Comparison of ENCODE assay signal across 30 cellular contexts in the genomic region with DNA sequence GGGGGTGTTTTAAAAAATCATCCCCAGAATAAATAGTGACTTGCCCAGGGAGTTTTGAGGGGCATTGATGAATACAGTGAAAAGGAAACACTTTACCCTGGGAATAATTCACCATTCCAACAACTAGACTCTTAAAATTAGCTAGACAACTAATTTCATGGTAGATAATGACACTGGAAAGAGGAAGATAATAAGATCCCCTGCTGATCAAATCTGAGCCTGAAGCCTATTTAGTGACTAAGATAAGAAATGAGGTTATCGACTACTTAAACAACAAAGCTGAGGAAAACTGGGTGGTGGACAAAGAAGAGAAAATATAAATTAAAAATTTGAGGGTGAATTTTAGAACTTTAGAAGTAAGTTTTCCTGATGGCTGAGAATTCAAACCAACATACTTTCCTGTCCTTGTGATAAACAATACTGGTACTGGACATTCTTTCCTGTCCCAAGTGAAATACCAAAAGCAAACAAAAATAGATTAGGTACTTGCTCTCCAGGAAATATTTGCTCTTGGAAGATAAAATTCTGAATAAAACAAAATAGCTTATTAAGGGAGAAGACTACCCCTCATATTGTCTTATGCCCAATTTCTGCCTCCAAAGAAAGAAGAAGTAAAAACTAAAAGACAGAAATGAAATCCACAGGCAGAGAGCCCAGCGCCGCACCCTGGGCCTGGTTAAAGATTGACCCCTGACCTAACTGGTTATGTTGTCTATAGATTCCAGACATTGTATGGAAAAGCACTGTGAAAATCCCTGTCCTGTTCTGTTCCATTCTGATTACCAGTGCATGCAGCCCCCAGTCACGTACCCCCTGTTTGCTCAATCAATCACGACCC.
DNase-seq lines count a peak whose midpoint lies in the region; ATAC-seq, FAIRE-seq and TF ChIP-seq lines count a peak whose summit lies in the region.
"Had no signal": no experiment of that assay in that cellular context is flagged by ENCODE, and none has a peak within 500 bp of the region (broad histone marks: within the 10 kb centered on the region; RNA-seq: fewer than 3 reads in every experiment).

No MANE protein-coding gene starts in this region.

- H3K27ac Mint-ChIP-seq in Caco-2 (ENCODE audit: unreplicated experiment), result peak overlapping the region; percentile 98
- peak overlapping the region; percentile 29 for H3K27ac Mint-ChIP-seq in astrocyte (ENCODE audit: unreplicated experiment)
- no peak overlapping the region for H3K27ac Mint-ChIP-seq in osteocyte (ENCODE audit: unreplicated experiment)
- H3K27ac Mint-ChIP-seq: activated CD4-positive, alpha-beta T cell treated with anti-CD3 and anti-CD28 coated beads, Interleukin-2, amount 10 ng/mL, durations not matched to agents 24 days and 14 days; activated naive CD8-positive, alpha-beta T cell; natural killer cell; stimulated activated naive B cell treated with anti-CD40 and anti-IgM and Interleukin-4, amounts not matched to agents 10 μg/mL and 1 μg/mL and 100 μg/mL, for 72 hours; WTC11 had no signal

- DNase-seq in Caco-2, result peak; percentile 54
- peak; percentile 81 for DNase-seq in NCI-H146 (lab: John Stamatoyannopoulos, UW)
- DNase-seq in astrocyte (ENCODE audit: low read depth), result no peak
- peak; percentile 48 to 82 (median 79) for DNase-seq in mucosa of descending colon
- no peak for DNase-seq in HK-2 (ENCODE audit: unreplicated experiment)
- DNase-seq in COR-L47 (lab: John Stamatoyannopoulos, UW), result no peak
- DNase-seq in NCI-H1694 (lab: John Stamatoyannopoulos, UW), result no peak
- DNase-seq in osteocyte (ENCODE audit: extremely low spot score, unreplicated experiment), result no peak
- DNase-seq: activated CD4-positive, alpha-beta T cell treated with anti-CD3 and anti-CD28 coated beads, Interleukin-2, amount 10 ng/mL, durations not matched to agents 24 days and 14 days; activated effector memory CD4-positive, alpha-beta T cell treated with Interleukin-2 at 50 U/mL for 16 hours; DMS79; GDM1; HCEC 1CT; IMR-90; islet precursor cell; midbrain; natural killer cell; NCI-H1694 treated with DMSO at 0.1 percent for 48 hours; ovary; retina; SJCRH30; stimulated activated naive B cell treated with anti-CD40 and anti-IgM and Interleukin-4, amounts not matched to agents 10 μg/mL and 1 μg/mL and 100 μg/mL, for 72 hours; SW 1271; upper lobe of right lung had no signal

- H3K36me3 Mint-ChIP-seq in Caco-2 (ENCODE audit: insufficient read depth, unreplicated experiment), result peaks cover 30% of the 10 kb centered on the region
- no peaks in the 10 kb centered on the region for H3K36me3 Mint-ChIP-seq in astrocyte (ENCODE audit: low read depth, unreplicated experiment)
- no peaks in the 10 kb centered on the region for H3K36me3 Mint-ChIP-seq in osteocyte (ENCODE audit: unreplicated experiment)
- H3K36me3 Mint-ChIP-seq: natural killer cell; stimulated activated naive B cell treated with anti-CD40 and anti-IgM and Interleukin-4, amounts not matched to agents 10 μg/mL and 1 μg/mL and 100 μg/mL, for 72 hours had no signal

- no peak overlapping the region for H3K9ac ChIP-seq in astrocyte (ENCODE audit: low read length)
- H3K9ac ChIP-seq: BLaER1 had no signal

- H3K27ac ChIP-seq in astrocyte (ENCODE audit: low read depth, low read length), result no peak overlapping the region
- H3K27ac ChIP-seq: BLaER1, ovary, SJCRH30, skin epidermis, suprapubic skin, upper lobe of right lung had no signal

- H3K27me3 Mint-ChIP-seq in Caco-2 (ENCODE audit: insufficient read depth, unreplicated experiment) (no peaks in the 10 kb centered on the region), astrocyte (ENCODE audit: low read depth, unreplicated experiment) (peaks cover 4% of the 10 kb centered on the region), osteocyte (ENCODE audit: unreplicated experiment) (peaks cover 9% of the 10 kb centered on the region)

- no peak overlapping the region for H2AFZ ChIP-seq in astrocyte (ENCODE audit: low read depth, low read length)

- CTCF ChIA-PET in Caco-2 (lab: Charles Lee), result interaction anchor here (1.1 to 1.9 kb wide), 2 partner anchors 100 to 146 kb away, joined by 3 to 8 read pairs; no protein-coding TSS in a partner anchor

- H3K4me1 ChIP-seq in Caco-2 (peaks cover 42% of the 10 kb centered on the region), astrocyte (ENCODE audit: insufficient read depth, low read length) (no peaks in the 10 kb centered on the region), mucosa of descending colon (ENCODE audit: low read depth) (peaks cover 22% of the 10 kb centered on the region)
- H3K4me1 ChIP-seq: BLaER1, SJCRH30 had no signal

- H3K27me3 ChIP-seq in Caco-2 (replicated peaks; ENCODE audit: control insufficient read depth, insufficient read depth, low read length) (no peaks in the 10 kb centered on the region), astrocyte (ENCODE audit: insufficient read depth, low read length) (no peaks in the 10 kb centered on the region)
- H3K27me3 ChIP-seq: BLaER1, ovary, SJCRH30, suprapubic skin, upper lobe of right lung had no signal

- no peak for ATAC-seq in mucosa of descending colon
- ATAC-seq: natural killer cell; stimulated activated naive B cell treated with anti-CD40 and anti-IgM and Interleukin-4, amounts not matched to agents 10 μg/mL and 1 μg/mL and 100 μg/mL, for 72 hours; upper lobe of right lung had no signal

- H3K36me3 ChIP-seq in Caco-2 (ENCODE audit: control insufficient read depth, insufficient read depth, low read length), result no peaks in the 10 kb centered on the region
- H3K36me3 ChIP-seq in astrocyte (ENCODE audit: insufficient read depth, low read length), result no peaks in the 10 kb centered on the region
- H3K36me3 ChIP-seq in mucosa of descending colon (ENCODE audit: low read depth), result no peaks in the 10 kb centered on the region
- H3K36me3 ChIP-seq: BLaER1, ovary, SJCRH30, suprapubic skin, upper lobe of right lung had no signal

- H3K79me2 ChIP-seq in astrocyte (ENCODE audit: insufficient read depth, low read length), result no peaks in the 10 kb centered on the region

- H4K20me1 ChIP-seq in astrocyte (ENCODE audit: insufficient read depth, low read length), result no peaks in the 10 kb centered on the region
- H4K20me1 ChIP-seq: BLaER1 had no signal

- no peaks in the 10 kb centered on the region for H3K9me3 Mint-ChIP-seq in Caco-2 (ENCODE audit: unreplicated experiment)
- peaks cover 8% of the 10 kb centered on the region for H3K9me3 Mint-ChIP-seq in astrocyte (ENCODE audit: unreplicated experiment)
- H3K9me3 Mint-ChIP-seq in osteocyte (ENCODE audit: unreplicated experiment), result peaks cover 8% of the 10 kb centered on the region
- H3K9me3 Mint-ChIP-seq: activated CD4-positive, alpha-beta T cell treated with anti-CD3 and anti-CD28 coated beads, Interleukin-2, amount 10 ng/mL, durations not matched to agents 24 days and 14 days; natural killer cell had no signal

- intact Hi-C loops in Caco-2 (cut with micrococcal nuclease; ENCODE audit: unreplicated experiment) (loop anchor here (1.0 kb wide), 1 partner anchor 64 kb away; a partner anchor contains a TSS), mucosa of descending colon (cut with DNase I, micrococcal nuclease) (loop anchor here (5.0 kb wide), 2 partner anchors 98 to 143 kb away; no protein-coding TSS in a partner anchor)

- H3K4me1 Mint-ChIP-seq in Caco-2 (ENCODE audit: low read depth, unreplicated experiment) (peaks cover 27% of the 10 kb centered on the region), astrocyte (ENCODE audit: low read depth, unreplicated experiment) (peaks cover 10% of the 10 kb centered on the region), osteocyte (ENCODE audit: unreplicated experiment) (peaks cover 17% of the 10 kb centered on the region)

- H3K4me3 Mint-ChIP-seq in Caco-2 (ENCODE audit: unreplicated experiment) (peak overlapping the region; percentile 71), astrocyte (ENCODE audit: unreplicated experiment) (no peak overlapping the region), osteocyte (ENCODE audit: unreplicated experiment) (no peak overlapping the region)
- H3K4me3 Mint-ChIP-seq: activated CD4-positive, alpha-beta T cell treated with anti-CD3 and anti-CD28 coated beads, Interleukin-2, amount 10 ng/mL, durations not matched to agents 24 days and 14 days; activated naive CD8-positive, alpha-beta T cell; natural killer cell; stimulated activated naive B cell treated with anti-CD40 and anti-IgM and Interleukin-4, amounts not matched to agents 10 μg/mL and 1 μg/mL and 100 μg/mL, for 72 hours; WTC11 had no signal

- TSS peak; percentile 98 for BruUV-seq in Caco-2 (replicated peaks; lab: Mats Ljungman, UMichigan)

- H3K4me2 ChIP-seq in astrocyte (ENCODE audit: low read length), result no peak overlapping the region
- H3K4me2 ChIP-seq: BLaER1 had no signal

- no peaks in the 10 kb centered on the region for H3K9me3 ChIP-seq in Caco-2
- no peaks in the 10 kb centered on the region for H3K9me3 ChIP-seq in astrocyte (ENCODE audit: insufficient read depth, low read depth, low read length)
- H3K9me3 ChIP-seq in mucosa of descending colon, result no peaks in the 10 kb centered on the region
- H3K9me3 ChIP-seq: BLaER1, ovary, SJCRH30, suprapubic skin, upper lobe of right lung had no signal

- H3K4me3 ChIP-seq in Caco-2 (ENCODE audit: low read depth, low read length) (no peak overlapping the region; the same call in 1 of the 2 replicates), astrocyte (ENCODE audit: insufficient read depth, low read depth, low read length) (no peak overlapping the region), mucosa of descending colon (no peak overlapping the region)
- H3K4me3 ChIP-seq: BLaER1, ovary, SJCRH30, skin epidermis, suprapubic skin, upper lobe of right lung had no signal

- FAIRE-seq in astrocyte (lab: Jason Lieb, UNC), result no peak
- FAIRE-seq: bronchial epithelial cell had no signal

- POLR2A ChIA-PET in Caco-2 (lab: Charles Lee), result interaction anchor here (0.6 kb wide), 1 partner anchor 157 kb away, joined by 8 read pairs; a partner anchor contains a TSS

- TF ChIP-seq CTCF in Caco-2 (IDR thresholded peaks at IDR 0.05; ENCODE audit: insufficient read depth in 1 of 2, low read depth in 1 of 2, low read length in 1 of 2, severe bottlenecking in 1 of 2, unreplicated experiment in 1 of 2) (no peak), astrocyte (IDR thresholded peaks at IDR 0.05; ENCODE audit: insufficient read depth, low read depth, low read length) (no peak), mucosa of descending colon (IDR thresholded peaks at IDR 0.05) (no peak), osteocyte (IDR thresholded peaks at IDR 0.05) (no peak)

Comparison
In these comparisons a context has a peak if more than half of its experiments do, and no peak if none do; other contexts are left out.
1. DNase-seq: peak in Caco-2 (2 of 2), NCI-H146 (single experiment) and mucosa of descending colon (3 of 3); none in astrocyte (single experiment), HK-2 (single experiment), COR-L47 (single experiment), NCI-H1694 (single experiment) and osteocyte (single experiment).